ENCODE assay signal across 1 cellular context in the genomic region with DNA sequence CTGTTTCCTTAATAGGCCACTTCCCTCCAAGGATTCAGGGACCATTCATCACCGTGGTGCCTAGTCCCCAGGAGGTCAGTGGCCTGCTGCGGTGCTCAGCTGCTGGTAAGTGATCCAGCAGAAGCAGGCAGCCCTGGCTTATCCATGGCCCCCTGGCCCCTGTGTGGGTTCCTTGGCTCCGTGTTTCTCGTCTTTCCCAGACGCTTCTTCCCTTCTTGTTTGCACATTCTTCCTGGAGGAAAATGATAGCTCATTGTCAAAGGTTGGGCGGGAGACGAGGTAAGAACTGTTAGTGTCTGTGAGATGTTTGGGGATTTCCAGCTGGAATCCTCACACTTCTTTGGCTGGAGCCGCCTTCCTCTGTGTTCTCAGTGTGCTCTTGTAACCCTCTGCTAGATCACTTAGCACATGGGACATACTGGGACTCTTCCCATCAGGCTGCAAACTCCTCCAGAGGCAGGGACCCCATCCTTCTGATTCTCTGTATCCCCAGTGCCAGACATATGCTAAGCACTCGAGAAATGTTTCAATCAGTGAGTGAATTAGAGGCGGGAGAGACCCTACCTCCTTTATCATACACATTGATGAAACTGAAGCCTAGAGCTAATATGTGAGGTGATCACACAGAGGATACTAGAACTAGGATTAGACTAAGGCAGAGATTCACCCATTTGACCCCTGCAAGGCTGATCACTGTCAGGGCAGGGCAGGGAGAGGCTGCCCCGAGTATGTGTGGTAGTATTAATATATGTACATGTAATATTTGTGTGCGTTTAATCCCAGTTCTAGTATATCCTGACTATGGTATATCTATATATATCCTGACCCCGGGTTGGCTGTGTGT.
TF ChIP-seq lines count a peak whose summit lies in the region.

No MANE protein-coding gene starts in this region.

TF ChIP-seq in HepG2, 621 proteins besides CTCF, POLR2A, EP300 and RAD21 (continued from another document):
- TF ChIP-seq, protein P1, sequence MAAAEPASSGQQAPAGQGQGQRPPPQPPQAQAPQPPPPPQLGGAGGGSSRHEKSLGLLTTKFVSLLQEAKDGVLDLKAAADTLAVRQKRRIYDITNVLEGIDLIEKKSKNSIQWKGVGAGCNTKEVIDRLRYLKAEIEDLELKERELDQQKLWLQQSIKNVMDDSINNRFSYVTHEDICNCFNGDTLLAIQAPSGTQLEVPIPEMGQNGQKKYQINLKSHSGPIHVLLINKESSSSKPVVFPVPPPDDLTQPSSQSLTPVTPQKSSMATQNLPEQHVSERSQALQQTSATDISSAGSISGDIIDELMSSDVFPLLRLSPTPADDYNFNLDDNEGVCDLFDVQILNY (CRISPR knock-in tag; conservative IDR thresholded peaks at IDR 0.05) = no peak
- TF ChIP-seq TCF7 (IDR thresholded peaks at IDR 0.05; ENCODE audit: low read depth) = no peak
TF ChIP-seq in HepG2: peak in this region for 0.
